Comparison of ENCODE assay signal across 12 cellular contexts in the genomic region with DNA sequence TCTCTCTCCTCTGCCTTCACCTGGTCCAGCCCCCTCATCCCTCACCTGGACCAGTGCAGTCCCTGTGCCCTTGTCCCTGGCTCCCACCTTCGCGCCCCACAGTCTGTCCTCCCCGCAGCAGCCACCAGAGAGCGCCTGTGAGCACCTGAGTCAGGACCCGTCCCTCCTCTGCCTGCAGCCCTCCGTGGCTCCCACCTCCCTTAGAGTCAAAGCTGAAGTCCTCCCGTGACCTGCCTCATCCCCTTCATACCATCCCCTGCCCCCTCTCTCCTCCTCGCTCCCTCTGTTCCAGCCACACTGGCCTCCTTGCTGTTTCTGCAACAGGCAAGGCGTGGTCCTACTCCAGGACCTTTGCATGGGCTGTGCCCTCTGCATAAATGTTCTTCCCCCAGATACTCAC. TPM values are rescaled to one million over a fixed set of nuclear protein-coding genes. Genes with fewer than 3 reads are reported as not detected.
DNase-seq lines count a peak whose midpoint lies in the region; ATAC-seq and TF ChIP-seq lines count a peak whose summit lies in the region.
"Had no signal": no experiment of that assay in that cellular context is flagged by ENCODE, and none has a peak within 500 bp of the region (broad histone marks: within the 10 kb centered on the region; RNA-seq: fewer than 3 reads in every experiment).

No MANE protein-coding gene starts in this region.

- H3K79me2 ChIP-seq in PC-9 (ENCODE audit: low read depth), result no peaks in the 10 kb centered on the region

- no peaks in the 10 kb centered on the region for H3K9me3 ChIP-seq in A673 (ENCODE audit: low read depth, low read length, poor library complexity, severe bottlenecking)
- H3K9me3 ChIP-seq in PC-9 (ENCODE audit: insufficient read depth, low read depth), result no peaks in the 10 kb centered on the region
- H3K9me3 ChIP-seq in mesenchymal stem cell (ENCODE audit: control insufficient read depth, low read length), result no peaks in the 10 kb centered on the region
- no peaks in the 10 kb centered on the region for H3K9me3 ChIP-seq in left lung
- H3K9me3 ChIP-seq: suprapubic skin had no signal

- H3K4ac ChIP-seq in mesenchymal stem cell (ENCODE audit: low read depth in 1 of 2, low read length in 2 of 2), result no peak overlapping the region

- no peak overlapping the region for H4K8ac ChIP-seq in mesenchymal stem cell (ENCODE audit: low read length)

- no peak overlapping the region for H4K91ac ChIP-seq in mesenchymal stem cell (ENCODE audit: low read length)

- H3K4me2 ChIP-seq in PC-9 (no peak overlapping the region), mesenchymal stem cell (ENCODE audit: low read length, poor library complexity, severe bottlenecking) (no peak overlapping the region)

- H3K4me3 ChIP-seq in A673 (ENCODE audit: low read depth, low read length, poor library complexity, severe bottlenecking) (no peak overlapping the region), PC-9 (no peak overlapping the region), epithelial cell of esophagus (ENCODE audit: low read length) (no peak overlapping the region), mesenchymal stem cell (ENCODE audit: insufficient read depth in 1 of 2, low read depth in 1 of 2, low read length in 2 of 2) (no peak overlapping the region), left lung (no peak overlapping the region)
- H3K4me3 ChIP-seq: suprapubic skin had no signal

- intact Hi-C loops in A673 (cut with micrococcal nuclease; ENCODE audit: unreplicated experiment), result no loop called here
- intact Hi-C loops in PC-9 (cut with micrococcal nuclease; ENCODE audit: unreplicated experiment), result no loop called here
- intact Hi-C loops in left lung (cut with DNase I), result no loop called here

- no peak overlapping the region for H2BK5ac ChIP-seq in mesenchymal stem cell (ENCODE audit: low read depth, low read length, poor library complexity, severe bottlenecking)

- H3K36me3 ChIP-seq in A673 (ENCODE audit: insufficient read depth, low read length, poor library complexity, severe bottlenecking) (no peaks in the 10 kb centered on the region), PC-9 (ENCODE audit: low read depth) (no peaks in the 10 kb centered on the region), mesenchymal stem cell (ENCODE audit: control insufficient read depth in 1 of 2, insufficient read depth in 2 of 2, low read depth in 1 of 2, low read length in 2 of 2) (no peaks in the 10 kb centered on the region), left lung (no peaks in the 10 kb centered on the region)
- H3K36me3 ChIP-seq: suprapubic skin had no signal

- H3F3A ChIP-seq in PC-9 (ENCODE audit: insufficient read depth, low read depth), result no peaks in the 10 kb centered on the region

- H3K9ac ChIP-seq in mesenchymal stem cell (ENCODE audit: low read length), result no peak overlapping the region

- no peak overlapping the region for H3K23ac ChIP-seq in mesenchymal stem cell (ENCODE audit: low read length in 2 of 2)

- H3K14ac ChIP-seq in mesenchymal stem cell (ENCODE audit: low read length in 2 of 2), result no peak overlapping the region

- POLR2A ChIA-PET in A673 (lab: Charles Lee; ENCODE audit: low non-redundant PET) (no interaction called here), PC-9 (lab: Charles Lee; ENCODE audit: unreplicated experiment) (no interaction called here)

- CTCF ChIA-PET in A673 (lab: Charles Lee) (no interaction called here), PC-9 (lab: Charles Lee) (no interaction called here)

- no peak overlapping the region for H2AK5ac ChIP-seq in mesenchymal stem cell (ENCODE audit: low read length, severe bottlenecking)

- H3K27me3 ChIP-seq in A673 (replicated peaks; ENCODE audit: insufficient read depth, low read depth, low read length, poor library complexity) (no peaks in the 10 kb centered on the region), PC-9 (ENCODE audit: insufficient read depth, low read depth) (peaks cover 5% of the 10 kb centered on the region), mesenchymal stem cell (ENCODE audit: control insufficient read depth in 1 of 2, insufficient read depth in 1 of 2, low read length in 2 of 2) (peaks cover 33 to 49% of the 10 kb centered on the region in 2 experiments), left lung (peaks cover under 1 to 40% of the 10 kb centered on the region in 2 donors)

- no peak for DNase-seq in A673 (ENCODE audit: low spot score)
- DNase-seq in GM10266 (ENCODE audit: extremely low spot score), result no peak
- DNase-seq in PC-9, result no peak
- DNase-seq in epithelial cell of esophagus (ENCODE audit: low read depth), result no peak
- no peak for DNase-seq in mesenchymal stem cell
- no peak for DNase-seq in OCI-M2 (lab: John Stamatoyannopoulos, UW; ENCODE audit: unreplicated experiment)
- no peak for DNase-seq in left lung
- no peak for DNase-seq in occipital lobe (lab: John Stamatoyannopoulos, UW)
- DNase-seq: activated gamma-delta T cell; effector CD8-positive, alpha-beta T cell; NCI-H1436 treated with DMSO at 0.1 percent for 48 hours had no signal

- no peak overlapping the region for H3K27ac ChIP-seq in A673 (ENCODE audit: low read depth, low read length, poor library complexity, severe bottlenecking)
- H3K27ac ChIP-seq in PC-9, result no peak overlapping the region
- no peak overlapping the region for H3K27ac ChIP-seq in mesenchymal stem cell (ENCODE audit: low read length, poor library complexity, severe bottlenecking)
- H3K27ac ChIP-seq in left lung, result no peak overlapping the region
- H3K27ac ChIP-seq: suprapubic skin had no signal

- H3K9me2 ChIP-seq in PC-9 (ENCODE audit: insufficient read depth), result no peaks in the 10 kb centered on the region

- no peaks in the 10 kb centered on the region for H4K20me1 ChIP-seq in PC-9 (ENCODE audit: insufficient read depth)

- no peaks in the 10 kb centered on the region for H3K79me1 ChIP-seq in mesenchymal stem cell (replicated peaks; ENCODE audit: low read length, poor library complexity, severe bottlenecking)

- H2BK12ac ChIP-seq in mesenchymal stem cell (ENCODE audit: low read length in 2 of 2), result no peak overlapping the region

- H3K4me1 ChIP-seq in A673 (ENCODE audit: insufficient read depth, low read length, poor library complexity, severe bottlenecking) (no peaks in the 10 kb centered on the region), PC-9 (replicated peaks; ENCODE audit: insufficient read depth) (no peaks in the 10 kb centered on the region), mesenchymal stem cell (ENCODE audit: control insufficient read depth, insufficient read depth, low read depth, low read length) (no peaks in the 10 kb centered on the region), left lung (no peaks in the 10 kb centered on the region)
- H3K4me1 ChIP-seq: suprapubic skin had no signal

- BruUV-seq in A673 (replicated peaks; lab: Mats Ljungman, UMichigan), result no TSS peak
- no TSS peak for BruUV-seq in PC-9 (replicated peaks; lab: Mats Ljungman, UMichigan)

- H2BK120ac ChIP-seq in mesenchymal stem cell (ENCODE audit: low read depth, low read length), result no peak overlapping the region

- WGBS in mesenchymal stem cell, result 38% methylated on average over 9 of the region's 9 CpGs

- H2AFZ ChIP-seq in PC-9 (no peak overlapping the region), mesenchymal stem cell (ENCODE audit: low read depth, low read length) (no peak overlapping the region)

- no peak overlapping the region for H2BK15ac ChIP-seq in mesenchymal stem cell (ENCODE audit: low read depth, poor library complexity, severe bottlenecking)

- no peak for ATAC-seq in left lung

- no peak overlapping the region for H3K18ac ChIP-seq in mesenchymal stem cell (ENCODE audit: low read depth in 1 of 2, low read length in 2 of 2)

- peak; percentile 51 for TF ChIP-seq CTCF in A673 (conservative IDR thresholded peaks at IDR 0.05; ENCODE audit: low read depth, low read length)
- TF ChIP-seq CTCF in GM10266 (IDR thresholded peaks at IDR 0.05; ENCODE audit: control insufficient read depth, insufficient read depth, low read depth, missing control alignments), result peak; percentile 18
- peak; percentile 40 for TF ChIP-seq CTCF in PC-9 (conservative IDR thresholded peaks at IDR 0.05)
- TF ChIP-seq CTCF in epithelial cell of esophagus (IDR thresholded peaks at IDR 0.05; ENCODE audit: insufficient read depth, low read depth, low read length, missing control alignments), result peak; percentile 28
- TF ChIP-seq CTCF in left lung (IDR thresholded peaks at IDR 0.05), result no peak

RNA-seq across cellular contexts. Expression of gene CELF5, which starts 10.3 kb away (rescaled TPM):
- total RNA-seq in A673 (2021) (3.1 and 3.7 TPM in 2 replicates), PC-9 (2021) (0.20 and 0.48 TPM in 2 replicates), left lung (under 1 TPM in 1 of 2 donors, not detected in 1; 0.38 TPM), occipital lobe (51.6 TPM)
- 0.06 TPM for polyA plus RNA-seq in mesenchymal stem cell (2013, experiment 1 of 2)
- polyA plus RNA-seq in mesenchymal stem cell (2013, experiment 2 of 2), result 0.14 TPM

RNA-seq across cellular contexts. Expression of gene NCLN, which starts 49.1 kb away (rescaled TPM):
- 104 and 122 TPM in 2 replicates for total RNA-seq in A673 (2021)
- 46.0 and 61.4 TPM in 2 replicates for total RNA-seq in PC-9 (2021)
- polyA plus RNA-seq in mesenchymal stem cell (2013, experiment 1 of 2), result 45.9 TPM
- polyA plus RNA-seq in mesenchymal stem cell (2013, experiment 2 of 2), result 47.0 TPM
- 100 to 1,000 TPM in 1 of 2 donors, 10 to 100 TPM in 1; 67.7 to 121 TPM for total RNA-seq in left lung
- 11.9 TPM for total RNA-seq in occipital lobe

RNA-seq across cellular contexts. Expression of gene S1PR4, which starts 56.2 kb away (rescaled TPM):
- not detected in 2 replicates for total RNA-seq in A673 (2021)
- 0.37 and 0.83 TPM in 2 replicates for total RNA-seq in PC-9 (2021)
- polyA plus RNA-seq in mesenchymal stem cell (2013, experiment 1 of 2), result not detected
- not detected for polyA plus RNA-seq in mesenchymal stem cell (2013, experiment 2 of 2)
- 10 to 100 TPM in 1 of 2 donors, 1 to 10 TPM in 1; 9.3 to 20.8 TPM for total RNA-seq in left lung
- total RNA-seq in occipital lobe, result 0.16 TPM

Comparison
In these comparisons a context has a peak if more than half of its experiments do, and no peak if none do; other contexts are left out.
1. CTCF ChIP-seq: peak in A673 (single experiment), GM10266 (single experiment), PC-9 (single experiment) and epithelial cell of esophagus (single experiment); none in left lung (0 of 2).
2. RNA of gene CELF5, which starts 10.3 kb away (total RNA-seq): 51.6 TPM in occipital lobe (single experiment); 3.1 to 3.7 TPM in A673, 0.20 to 0.48 TPM in PC-9 and 0.38 TPM in left lung; every median in the first group is over 10 times any median in the second.